Comparison of ENCODE assay signal across 8 cellular contexts in the genomic region with DNA sequence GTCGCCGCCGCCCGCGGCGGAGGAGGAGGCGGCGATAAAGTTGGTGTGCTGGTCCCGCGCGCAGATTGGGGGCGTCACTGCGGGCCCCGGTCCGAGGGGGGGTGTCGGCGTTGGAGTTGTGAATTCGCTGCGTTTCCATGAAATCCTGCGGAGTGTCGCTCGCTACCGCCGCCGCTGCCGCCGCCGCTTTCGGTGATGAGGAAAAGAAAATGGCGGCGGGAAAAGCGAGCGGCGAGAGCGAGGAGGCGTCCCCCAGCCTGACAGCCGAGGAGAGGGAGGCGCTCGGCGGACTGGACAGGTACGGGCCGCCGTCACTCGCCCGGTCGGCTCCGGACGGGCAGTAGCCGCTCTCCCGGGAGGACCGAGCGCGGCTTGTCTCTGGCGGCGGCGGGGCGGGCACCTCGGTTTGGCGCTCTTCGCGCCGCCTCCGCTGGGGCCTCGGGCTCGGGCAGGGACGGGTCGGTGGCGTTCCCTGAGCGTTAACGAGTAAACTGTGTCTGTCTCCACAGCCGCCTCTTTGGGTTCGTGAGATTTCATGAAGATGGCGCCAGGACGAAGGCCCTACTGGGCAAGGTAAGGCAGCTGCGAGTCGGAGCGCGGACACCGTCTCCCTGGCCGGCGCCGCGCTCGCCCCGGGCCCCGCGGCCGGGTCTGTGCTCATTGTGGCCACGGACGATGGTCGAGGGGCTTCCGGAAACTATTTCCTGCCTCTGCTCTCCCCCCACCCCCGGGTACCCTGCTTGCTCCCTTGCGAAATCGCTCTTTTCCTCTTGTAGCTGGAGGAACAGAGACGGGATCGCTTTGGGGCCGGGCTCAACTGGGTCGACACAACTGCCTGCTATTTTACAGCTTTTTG. TPM values are rescaled to one million over a fixed set of nuclear protein-coding genes. Genes with fewer than 3 reads are reported as not detected.
DNase-seq lines count a peak whose midpoint lies in the region; ATAC-seq, FAIRE-seq and TF ChIP-seq lines count a peak whose summit lies in the region.

No MANE protein-coding gene starts in this region.

- H3K27me3 ChIP-seq in ACC112 (ENCODE audit: insufficient read depth, low read length): no peaks in the 10 kb centered on the region
- H3K27me3 ChIP-seq in MM.1S (replicated peaks; ENCODE audit: insufficient read depth, low read length): no peaks in the 10 kb centered on the region
- no peaks in the 10 kb centered on the region for H3K27me3 ChIP-seq in keratinocyte (ENCODE audit: control insufficient read depth, extremely low read depth, insufficient read depth, low read length)

- H3K79me2 ChIP-seq in ACC112 (ENCODE audit: control insufficient read depth, insufficient read depth, low read length, unreplicated experiment) (peaks cover 59% of the 10 kb centered on the region), MM.1S (ENCODE audit: low read length) (peaks cover 66% of the 10 kb centered on the region), keratinocyte (ENCODE audit: control insufficient read depth, insufficient read depth, low read length) (peaks cover 62% of the 10 kb centered on the region)

- H4K20me1 ChIP-seq in MM.1S (ENCODE audit: insufficient read depth, low read length) (no peaks in the 10 kb centered on the region), keratinocyte (ENCODE audit: control insufficient read depth, extremely low read depth, insufficient read depth, low read length) (peaks cover 2% of the 10 kb centered on the region)

- H3K27ac ChIP-seq in ACC112 (ENCODE audit: low read depth, low read length) (peak overlapping the region; percentile 85), MM.1S (ENCODE audit: low read length) (peak overlapping the region; percentile 88), keratinocyte (ENCODE audit: control insufficient read depth, insufficient read depth, low read length) (peak overlapping the region; percentile 89)

- H3K4me1 Mint-ChIP-seq in activated B cell treated with CpG ODN at 0.5 μM for 24 hours: peaks cover 27% of the 10 kb centered on the region

- H2AFZ ChIP-seq in ACC112 (ENCODE audit: low read length, unreplicated experiment): peak overlapping the region; percentile 22
- peak overlapping the region; percentile 42 for H2AFZ ChIP-seq in MM.1S (ENCODE audit: low read length)
- peak overlapping the region; percentile 34 for H2AFZ ChIP-seq in keratinocyte (ENCODE audit: control insufficient read depth, low read length)

- no peaks in the 10 kb centered on the region for H3K9me3 Mint-ChIP-seq in activated B cell treated with CpG ODN at 0.5 μM for 24 hours

- dilution Hi-C loops in keratinocyte (cut with MboI; ENCODE audit: extremely low pct_ligation_motif_present, low sequenced_read_pairs): no loop called here

- POLR2A ChIA-PET in activated B cell treated with CpG ODN at 0.5 μM for 24 hours (lab: Charles Lee): interaction anchor here (0.6 to 1.5 kb wide), 11 partner anchors 25 to 202 kb away, joined by 3 to 9 read pairs (median 5); no protein-coding TSS in a partner anchor

- CTCF ChIA-PET in activated B cell treated with CpG ODN at 0.5 μM for 24 hours (lab: Charles Lee): no interaction called here

- H3K9me1 ChIP-seq in keratinocyte (ENCODE audit: control insufficient read depth, extremely low read depth, insufficient read depth, low read length): no peaks in the 10 kb centered on the region

- peak overlapping the region; percentile 90 for H3K9ac ChIP-seq in MM.1S (ENCODE audit: low read length)
- H3K9ac ChIP-seq in keratinocyte (ENCODE audit: control insufficient read depth, extremely low read depth, insufficient read depth, low read length): peak overlapping the region; percentile 87

- peaks cover 3% of the 10 kb centered on the region for H3K36me3 Mint-ChIP-seq in activated B cell treated with CpG ODN at 0.5 μM for 24 hours (ENCODE audit: low read depth)

- H3K4me3 ChIP-seq in ACC112 (ENCODE audit: low read depth, low read length) (peak overlapping the region; percentile 92), MM.1S (ENCODE audit: low read length) (peak overlapping the region; percentile 76), cardiac fibroblast (replicated peaks in 1 of 2; ENCODE audit: low read depth in 2 of 2, low read length in 2 of 2) (peak overlapping the region; percentile 66), keratinocyte (ENCODE audit: control insufficient read depth in 2 of 3, extremely low read depth in 1 of 3, insufficient read depth in 2 of 3, low read depth in 1 of 3, low read length in 3 of 3) (peak overlapping the region; percentile 88 to 98 (median 89))

- TF ChIP-seq CTCF in MM.1S (IDR thresholded peaks at IDR 0.05; ENCODE audit: low read length) (no peak), activated B cell treated with CpG ODN at 0.5 μM for 24 hours (IDR thresholded peaks at IDR 0.05) (no peak), cardiac fibroblast (IDR thresholded peaks at IDR 0.05; ENCODE audit: low read depth, low read length) (no peak), keratinocyte (optimal IDR thresholded peaks at IDR 0.05 in 1 of 3, IDR thresholded peaks at IDR 0.05 in 1 of 3, conservative IDR thresholded peaks at IDR 0.05 in 1 of 3; ENCODE audit: extremely low read depth in 1 of 3, insufficient read depth in 2 of 3, low read length in 3 of 3) (peak in 1 of 3 experiments; percentile 27)

- H3K36me3 ChIP-seq in ACC112 (ENCODE audit: insufficient read depth, low read length): no peaks in the 10 kb centered on the region
- H3K36me3 ChIP-seq in MM.1S (replicated peaks; ENCODE audit: insufficient read depth, low read length): no peaks in the 10 kb centered on the region
- H3K36me3 ChIP-seq in keratinocyte (ENCODE audit: control insufficient read depth in 2 of 2, extremely low read depth in 1 of 2, insufficient read depth in 2 of 2, low read length in 2 of 2): no peaks in the 10 kb centered on the region

- H3K9me3 ChIP-seq in MM.1S (replicated peaks; ENCODE audit: insufficient read depth, low read length) (no peaks in the 10 kb centered on the region), keratinocyte (ENCODE audit: control insufficient read depth, low read depth, low read length) (no peaks in the 10 kb centered on the region)

- H3K4me2 ChIP-seq in MM.1S (ENCODE audit: low read depth, low read length) (peak overlapping the region; percentile 80), keratinocyte (ENCODE audit: control insufficient read depth, extremely low read depth, insufficient read depth, low read depth, low read length) (peak overlapping the region; percentile 77)

- H3K4me1 ChIP-seq in ACC112 (ENCODE audit: control insufficient read depth, insufficient read depth, low read length, unreplicated experiment) (peaks cover 3% of the 10 kb centered on the region), MM.1S (ENCODE audit: low read length) (no peaks in the 10 kb centered on the region), keratinocyte (ENCODE audit: control insufficient read depth, extremely low read depth, insufficient read depth, low read length) (peaks cover 16% of the 10 kb centered on the region)

- H3F3A ChIP-seq in MM.1S (ENCODE audit: insufficient read depth, low read length): peaks cover 10% of the 10 kb centered on the region; the same call in 1 of the 2 replicates

- no peaks in the 10 kb centered on the region for H3K27me3 Mint-ChIP-seq in activated B cell treated with CpG ODN at 0.5 μM for 24 hours

- DNase-seq in MM.1S (peak; percentile 21), activated B cell treated with CpG ODN at 0.5 μM for 24 hours (no peak), cardiac fibroblast (ENCODE audit: low read depth in 2 of 2) (peak; percentile 51), keratinocyte (ENCODE audit: low read depth, low spot score) (no peak)
- DNase-seq in stimulated activated CD4-positive, alpha-beta T cell treated with anti-CD3 and anti-CD28 coated beads, Interleukin-15, amount 100 ng/mL, for 1 hour (ENCODE audit: low read depth in 1 of 2, low spot score in 1 of 2): peak; percentile 2 to 14

- ATAC-seq in GM18867 (IDR thresholded peaks at IDR 0.05; ENCODE audit: unreplicated experiment) (peak; percentile 14), activated B cell treated with CpG ODN at 0.5 μM for 24 hours (ENCODE audit: low read depth) (no peak), HG03378 (IDR thresholded peaks at IDR 0.05; ENCODE audit: unreplicated experiment) (no peak)

- intact Hi-C loops in activated B cell treated with CpG ODN at 0.5 μM for 24 hours (cut with micrococcal nuclease): loop anchor here (1.0 to 5.0 kb wide), 3 partner anchors 34 to 331 kb away; a partner anchor contains a TSS

- H3K9me2 ChIP-seq in MM.1S (replicated peaks; ENCODE audit: insufficient read depth, low read length): no peaks in the 10 kb centered on the region

- no peak for FAIRE-seq in keratinocyte (lab: Jason Lieb, UNC)

- H3K4me3 Mint-ChIP-seq in activated B cell treated with CpG ODN at 0.5 μM for 24 hours: peak overlapping the region; percentile 90

- peak overlapping the region; percentile 88 for H3K27ac Mint-ChIP-seq in activated B cell treated with CpG ODN at 0.5 μM for 24 hours

RNA-seq across cellular contexts. Expression of a gene that starts 0.7 kb away (rescaled TPM):
- 32.1 and 36.0 TPM in 2 replicates for total RNA-seq in activated B cell treated with CpG ODN at 0.5 μM for 24 hours
- polyA plus RNA-seq in keratinocyte: 33.5 to 64.2 TPM (median 59.9 TPM) in 3 replicates
- polyA plus RNA-seq in keratinocyte (2011; ENCODE audit: low read depth): 16.2 TPM
- 24.7 and 50.0 TPM in 2 replicates for polyA plus RNA-seq in keratinocyte (2011; cell fraction: cytosol; rRNA removed)
- 98.9 TPM in 2 replicates for polyA plus RNA-seq in keratinocyte (2011; cell fraction: nucleus; rRNA removed)
- 21.2 and 22.3 TPM in 2 replicates for polyA plus RNA-seq in keratinocyte (2012; ENCODE audit: low replicate concordance)
- 23.6 to 155 TPM (median 131 TPM) in 3 replicates for polyA minus RNA-seq in keratinocyte
- polyA minus RNA-seq in keratinocyte (2011; cell fraction: cytosol; rRNA and poly(A)+ RNA removed): 35.9 TPM
- 127 and 255 TPM in 2 replicates for polyA minus RNA-seq in keratinocyte (2011; cell fraction: nucleus; rRNA and poly(A)+ RNA removed)

RNA-seq across cellular contexts. Expression of a gene that starts 29.8 kb away (rescaled TPM):
- not detected in 2 replicates for total RNA-seq in activated B cell treated with CpG ODN at 0.5 μM for 24 hours
- not detected in 3 replicates for polyA plus RNA-seq in keratinocyte
- polyA plus RNA-seq in keratinocyte (2011; ENCODE audit: low read depth): not detected
- not detected in 2 replicates for polyA plus RNA-seq in keratinocyte (2011; cell fraction: cytosol; rRNA removed)
- not detected in 2 replicates for polyA plus RNA-seq in keratinocyte (2011; cell fraction: nucleus; rRNA removed)
- not detected in 2 replicates for polyA plus RNA-seq in keratinocyte (2012; ENCODE audit: low replicate concordance)
- polyA minus RNA-seq in keratinocyte: not detected in 3 replicates
- polyA minus RNA-seq in keratinocyte (2011; cell fraction: cytosol; rRNA and poly(A)+ RNA removed): not detected
- polyA minus RNA-seq in keratinocyte (2011; cell fraction: nucleus; rRNA and poly(A)+ RNA removed): not detected in 2 replicates

Comparison
In these comparisons a context has a peak if more than half of its experiments do, and no peak if none do; other contexts are left out.
1. DNase-seq: peak in MM.1S (single experiment), cardiac fibroblast (2 of 2) and stimulated activated CD4-positive, alpha-beta T cell treated with anti-CD3 and anti-CD28 coated beads, Interleukin-15, amount 100 ng/mL, for 1 hour (2 of 2); none in activated B cell treated with CpG ODN at 0.5 μM for 24 hours (single experiment) and keratinocyte (single experiment).
2. Peak in every context shown above with its lines, with median percentiles within 50 percentile points of each other: H2AFZ ChIP-seq, H3K27ac ChIP-seq and H3K4me3 ChIP-seq.